Comparison of ENCODE assay signal across 1 cellular context in genomic region chr16:2223375-2224182, GRCh38.
A peak's percentile ranks its signal among the peaks of the same experiment; 100 is the strongest.
TF ChIP-seq lines count a peak whose summit lies in the region.

TSS of gene E4F1 (plus strand) at chr16:2223591. CDS start at chr16:2223614, 23 bp downstream.

TF ChIP-seq in HepG2, 621 proteins besides CTCF, POLR2A, EP300 and RAD21 (continued from another document and continues in another):
- no peak for TF ChIP-seq HDAC6 (IDR thresholded peaks at IDR 0.05; ENCODE audit: low read depth, low read length)
- peak; percentile 88 for TF ChIP-seq SPEN (CRISPR knock-in tag; IDR thresholded peaks at IDR 0.05; ENCODE audit: low read depth)
- peak; percentile 87; the same call in 1 of the 2 replicates for TF ChIP-seq E2F1 (CRISPR knock-in tag; IDR thresholded peaks at IDR 0.05)
- no peak for TF ChIP-seq PPARG (CRISPR knock-in tag; conservative IDR thresholded peaks at IDR 0.05)
- TF ChIP-seq CHD4 (IDR thresholded peaks at IDR 0.05; ENCODE audit: borderline replicate concordance, low read length) = no peak
- TF ChIP-seq KIAA2018 (CRISPR knock-in tag; IDR thresholded peaks at IDR 0.05; ENCODE audit: borderline replicate concordance) = no peak
- peak; percentile 98 for TF ChIP-seq CEBPG (CRISPR knock-in tag; IDR thresholded peaks at IDR 0.05)
- TF ChIP-seq HMGA1 (CRISPR knock-in tag; conservative IDR thresholded peaks at IDR 0.05) = no peak
- TF ChIP-seq GZF1 (CRISPR knock-in tag; IDR thresholded peaks at IDR 0.05) = no peak
- TF ChIP-seq, protein P1, sequence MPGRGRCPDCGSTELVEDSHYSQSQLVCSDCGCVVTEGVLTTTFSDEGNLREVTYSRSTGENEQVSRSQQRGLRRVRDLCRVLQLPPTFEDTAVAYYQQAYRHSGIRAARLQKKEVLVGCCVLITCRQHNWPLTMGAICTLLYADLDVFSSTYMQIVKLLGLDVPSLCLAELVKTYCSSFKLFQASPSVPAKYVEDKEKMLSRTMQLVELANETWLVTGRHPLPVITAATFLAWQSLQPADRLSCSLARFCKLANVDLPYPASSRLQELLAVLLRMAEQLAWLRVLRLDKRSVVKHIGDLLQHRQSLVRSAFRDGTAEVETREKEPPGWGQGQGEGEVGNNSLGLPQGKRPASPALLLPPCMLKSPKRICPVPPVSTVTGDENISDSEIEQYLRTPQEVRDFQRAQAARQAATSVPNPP (CRISPR knock-in tag; IDR thresholded peaks at IDR 0.05) = no peak
- no peak for TF ChIP-seq SIX4 (CRISPR knock-in tag; IDR thresholded peaks at IDR 0.05)
- 0 out of 2 replicates have a peak, but pooled peaks have one; percentile 30 for TF ChIP-seq ZNF891 (CRISPR knock-in tag; IDR thresholded peaks at IDR 0.05)
- TF ChIP-seq KLF16 (CRISPR knock-in tag; IDR thresholded peaks at IDR 0.05) = peak in 1 of 2 experiments; percentile 68; a peak in 1 of 4 replicates
- TF ChIP-seq ZNF264 (CRISPR knock-in tag; IDR thresholded peaks at IDR 0.05) = no peak
- TF ChIP-seq NCOA1 (CRISPR knock-in tag; IDR thresholded peaks at IDR 0.05) = no peak
- no peak for TF ChIP-seq XBP1 (CRISPR knock-in tag; IDR thresholded peaks at IDR 0.05)
- TF ChIP-seq PAF1 (CRISPR knock-in tag; IDR thresholded peaks at IDR 0.05) = no peak
- TF ChIP-seq RFX5 (IDR thresholded peaks at IDR 0.05; ENCODE audit: low read depth, low read length) = peak; percentile 18; the same call in 1 of the 2 replicates
- TF ChIP-seq KDM5A (IDR thresholded peaks at IDR 0.05; ENCODE audit: borderline replicate concordance, low read length) = peak; percentile 86
- TF ChIP-seq, protein P2, sequence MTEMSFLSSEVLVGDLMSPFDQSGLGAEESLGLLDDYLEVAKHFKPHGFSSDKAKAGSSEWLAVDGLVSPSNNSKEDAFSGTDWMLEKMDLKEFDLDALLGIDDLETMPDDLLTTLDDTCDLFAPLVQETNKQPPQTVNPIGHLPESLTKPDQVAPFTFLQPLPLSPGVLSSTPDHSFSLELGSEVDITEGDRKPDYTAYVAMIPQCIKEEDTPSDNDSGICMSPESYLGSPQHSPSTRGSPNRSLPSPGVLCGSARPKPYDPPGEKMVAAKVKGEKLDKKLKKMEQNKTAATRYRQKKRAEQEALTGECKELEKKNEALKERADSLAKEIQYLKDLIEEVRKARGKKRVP (CRISPR knock-in tag; IDR thresholded peaks at IDR 0.05) = peak in 1 of 2 experiments; percentile 63; a peak in 1 of 4 replicates
- TF ChIP-seq, protein P3, sequence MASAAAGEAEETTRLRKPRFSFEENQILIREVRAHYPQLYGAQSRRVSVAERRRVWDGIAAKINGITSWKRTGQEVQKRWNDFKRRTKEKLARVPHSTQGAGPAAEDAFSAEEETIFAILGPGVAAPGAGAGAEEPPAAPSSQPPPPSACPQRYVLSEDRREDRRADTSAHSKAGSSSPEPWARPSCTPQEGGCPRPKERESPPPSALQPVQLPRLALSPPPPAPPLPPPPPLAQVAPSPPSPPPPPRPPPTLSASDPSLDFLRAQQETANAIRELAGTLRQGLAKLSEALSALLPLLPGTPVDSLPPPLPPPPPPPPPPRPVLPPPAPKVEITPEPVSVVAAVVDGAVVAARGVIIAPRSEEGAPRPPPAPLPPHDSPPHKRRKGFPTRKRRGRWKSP (CRISPR knock-in tag; IDR thresholded peaks at IDR 0.05) = peak; percentile 70; the same call in 1 of the 2 replicates
- no peak for TF ChIP-seq ISX (CRISPR knock-in tag; conservative IDR thresholded peaks at IDR 0.05)
- TF ChIP-seq ZSCAN22 (CRISPR knock-in tag; IDR thresholded peaks at IDR 0.05) = no peak
- TF ChIP-seq ZFP62 (CRISPR knock-in tag; IDR thresholded peaks at IDR 0.05) = no peak
- TF ChIP-seq ZNF569 (CRISPR knock-in tag; IDR thresholded peaks at IDR 0.05; ENCODE audit: borderline replicate concordance) = peak; percentile 92; the same call in 1 of the 2 replicates
- peak; percentile 56 for TF ChIP-seq MED1 (CRISPR knock-in tag; IDR thresholded peaks at IDR 0.05)
- TF ChIP-seq, protein P4, sequence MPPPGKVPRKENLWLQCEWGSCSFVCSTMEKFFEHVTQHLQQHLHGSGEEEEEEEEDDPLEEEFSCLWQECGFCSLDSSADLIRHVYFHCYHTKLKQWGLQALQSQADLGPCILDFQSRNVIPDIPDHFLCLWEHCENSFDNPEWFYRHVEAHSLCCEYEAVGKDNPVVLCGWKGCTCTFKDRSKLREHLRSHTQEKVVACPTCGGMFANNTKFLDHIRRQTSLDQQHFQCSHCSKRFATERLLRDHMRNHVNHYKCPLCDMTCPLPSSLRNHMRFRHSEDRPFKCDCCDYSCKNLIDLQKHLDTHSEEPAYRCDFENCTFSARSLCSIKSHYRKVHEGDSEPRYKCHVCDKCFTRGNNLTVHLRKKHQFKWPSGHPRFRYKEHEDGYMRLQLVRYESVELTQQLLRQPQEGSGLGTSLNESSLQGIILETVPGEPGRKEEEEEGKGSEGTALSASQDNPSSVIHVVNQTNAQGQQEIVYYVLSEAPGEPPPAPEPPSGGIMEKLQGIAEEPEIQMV (CRISPR knock-in tag; IDR thresholded peaks at IDR 0.05; ENCODE audit: low read depth) = no peak
- TF ChIP-seq ZNF329 (CRISPR knock-in tag; IDR thresholded peaks at IDR 0.05; ENCODE audit: low read depth) = no peak
- TF ChIP-seq, protein P5, sequence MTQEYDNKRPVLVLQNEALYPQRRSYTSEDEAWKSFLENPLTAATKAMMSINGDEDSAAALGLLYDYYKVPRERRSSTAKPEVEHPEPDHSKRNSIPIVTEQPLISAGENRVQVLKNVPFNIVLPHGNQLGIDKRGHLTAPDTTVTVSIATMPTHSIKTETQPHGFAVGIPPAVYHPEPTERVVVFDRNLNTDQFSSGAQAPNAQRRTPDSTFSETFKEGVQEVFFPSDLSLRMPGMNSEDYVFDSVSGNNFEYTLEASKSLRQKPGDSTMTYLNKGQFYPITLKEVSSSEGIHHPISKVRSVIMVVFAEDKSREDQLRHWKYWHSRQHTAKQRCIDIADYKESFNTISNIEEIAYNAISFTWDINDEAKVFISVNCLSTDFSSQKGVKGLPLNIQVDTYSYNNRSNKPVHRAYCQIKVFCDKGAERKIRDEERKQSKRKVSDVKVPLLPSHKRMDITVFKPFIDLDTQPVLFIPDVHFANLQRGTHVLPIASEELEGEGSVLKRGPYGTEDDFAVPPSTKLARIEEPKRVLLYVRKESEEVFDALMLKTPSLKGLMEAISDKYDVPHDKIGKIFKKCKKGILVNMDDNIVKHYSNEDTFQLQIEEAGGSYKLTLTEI (CRISPR knock-in tag; conservative IDR thresholded peaks at IDR 0.05) = no peak
- peak; percentile 95 for TF ChIP-seq HDAC1 (CRISPR knock-in tag; IDR thresholded peaks at IDR 0.05)
- TF ChIP-seq, protein P6, sequence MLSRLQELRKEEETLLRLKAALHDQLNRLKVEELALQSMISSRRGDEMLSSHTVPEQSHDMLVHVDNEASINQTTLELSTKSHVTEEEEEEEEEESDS (CRISPR knock-in tag; IDR thresholded peaks at IDR 0.05; ENCODE audit: borderline replicate concordance) = peak; percentile 54; the same call in 1 of the 2 replicates
- TF ChIP-seq CC2D1A (CRISPR knock-in tag; IDR thresholded peaks at IDR 0.05) = no peak
- TF ChIP-seq KAT7 (CRISPR knock-in tag; IDR thresholded peaks at IDR 0.05; ENCODE audit: borderline replicate concordance) = peak; percentile 90; the same call in 1 of the 2 replicates
- peak; percentile 95 for TF ChIP-seq ZNF430 (CRISPR knock-in tag; IDR thresholded peaks at IDR 0.05)
- no peak for TF ChIP-seq ZNF879 (CRISPR knock-in tag; IDR thresholded peaks at IDR 0.05)
- TF ChIP-seq TEAD3 (CRISPR knock-in tag; optimal IDR thresholded peaks at IDR 0.05; ENCODE audit: borderline replicate concordance) = peak; percentile 60
- no peak for TF ChIP-seq ZNF17 (CRISPR knock-in tag; IDR thresholded peaks at IDR 0.05)
- no peak for TF ChIP-seq ZIK1 (CRISPR knock-in tag; IDR thresholded peaks at IDR 0.05; ENCODE audit: borderline replicate concordance, low read depth)
- peak; percentile 94 for TF ChIP-seq MEIS2 (CRISPR knock-in tag; IDR thresholded peaks at IDR 0.05)
- 0 out of 2 replicates have a peak, but pooled peaks have one; percentile 58 for TF ChIP-seq ZNF333 (CRISPR knock-in tag; IDR thresholded peaks at IDR 0.05; ENCODE audit: borderline replicate concordance)
- TF ChIP-seq MXI1 (IDR thresholded peaks at IDR 0.05; ENCODE audit: borderline replicate concordance, low read depth, low read length) = peak; percentile 97
- no peak for TF ChIP-seq RELA (CRISPR knock-in tag; IDR thresholded peaks at IDR 0.05)
- no peak for TF ChIP-seq KDM4B (CRISPR knock-in tag; IDR thresholded peaks at IDR 0.05)
- TF ChIP-seq, protein P7, sequence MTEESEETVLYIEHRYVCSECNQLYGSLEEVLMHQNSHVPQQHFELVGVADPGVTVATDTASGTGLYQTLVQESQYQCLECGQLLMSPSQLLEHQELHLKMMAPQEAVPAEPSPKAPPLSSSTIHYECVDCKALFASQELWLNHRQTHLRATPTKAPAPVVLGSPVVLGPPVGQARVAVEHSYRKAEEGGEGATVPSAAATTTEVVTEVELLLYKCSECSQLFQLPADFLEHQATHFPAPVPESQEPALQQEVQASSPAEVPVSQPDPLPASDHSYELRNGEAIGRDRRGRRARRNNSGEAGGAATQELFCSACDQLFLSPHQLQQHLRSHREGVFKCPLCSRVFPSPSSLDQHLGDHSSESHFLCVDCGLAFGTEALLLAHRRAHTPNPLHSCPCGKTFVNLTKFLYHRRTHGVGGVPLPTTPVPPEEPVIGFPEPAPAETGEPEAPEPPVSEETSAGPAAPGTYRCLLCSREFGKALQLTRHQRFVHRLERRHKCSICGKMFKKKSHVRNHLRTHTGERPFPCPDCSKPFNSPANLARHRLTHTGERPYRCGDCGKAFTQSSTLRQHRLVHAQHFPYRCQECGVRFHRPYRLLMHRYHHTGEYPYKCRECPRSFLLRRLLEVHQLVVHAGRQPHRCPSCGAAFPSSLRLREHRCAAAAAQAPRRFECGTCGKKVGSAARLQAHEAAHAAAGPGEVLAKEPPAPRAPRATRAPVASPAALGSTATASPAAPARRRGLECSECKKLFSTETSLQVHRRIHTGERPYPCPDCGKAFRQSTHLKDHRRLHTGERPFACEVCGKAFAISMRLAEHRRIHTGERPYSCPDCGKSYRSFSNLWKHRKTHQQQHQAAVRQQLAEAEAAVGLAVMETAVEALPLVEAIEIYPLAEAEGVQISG (CRISPR knock-in tag; IDR thresholded peaks at IDR 0.05) = peak; percentile 90
- TF ChIP-seq, protein P8, sequence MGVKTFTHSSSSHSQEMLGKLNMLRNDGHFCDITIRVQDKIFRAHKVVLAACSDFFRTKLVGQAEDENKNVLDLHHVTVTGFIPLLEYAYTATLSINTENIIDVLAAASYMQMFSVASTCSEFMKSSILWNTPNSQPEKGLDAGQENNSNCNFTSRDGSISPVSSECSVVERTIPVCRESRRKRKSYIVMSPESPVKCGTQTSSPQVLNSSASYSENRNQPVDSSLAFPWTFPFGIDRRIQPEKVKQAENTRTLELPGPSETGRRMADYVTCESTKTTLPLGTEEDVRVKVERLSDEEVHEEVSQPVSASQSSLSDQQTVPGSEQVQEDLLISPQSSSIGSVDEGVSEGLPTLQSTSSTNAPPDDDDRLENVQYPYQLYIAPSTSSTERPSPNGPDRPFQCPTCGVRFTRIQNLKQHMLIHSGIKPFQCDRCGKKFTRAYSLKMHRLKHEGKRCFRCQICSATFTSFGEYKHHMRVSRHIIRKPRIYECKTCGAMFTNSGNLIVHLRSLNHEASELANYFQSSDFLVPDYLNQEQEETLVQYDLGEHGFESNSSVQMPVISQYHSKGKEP (CRISPR knock-in tag; IDR thresholded peaks at IDR 0.05) = no peak
